10 cellular contexts compared by ENCODE assay signal in the genomic region with DNA sequence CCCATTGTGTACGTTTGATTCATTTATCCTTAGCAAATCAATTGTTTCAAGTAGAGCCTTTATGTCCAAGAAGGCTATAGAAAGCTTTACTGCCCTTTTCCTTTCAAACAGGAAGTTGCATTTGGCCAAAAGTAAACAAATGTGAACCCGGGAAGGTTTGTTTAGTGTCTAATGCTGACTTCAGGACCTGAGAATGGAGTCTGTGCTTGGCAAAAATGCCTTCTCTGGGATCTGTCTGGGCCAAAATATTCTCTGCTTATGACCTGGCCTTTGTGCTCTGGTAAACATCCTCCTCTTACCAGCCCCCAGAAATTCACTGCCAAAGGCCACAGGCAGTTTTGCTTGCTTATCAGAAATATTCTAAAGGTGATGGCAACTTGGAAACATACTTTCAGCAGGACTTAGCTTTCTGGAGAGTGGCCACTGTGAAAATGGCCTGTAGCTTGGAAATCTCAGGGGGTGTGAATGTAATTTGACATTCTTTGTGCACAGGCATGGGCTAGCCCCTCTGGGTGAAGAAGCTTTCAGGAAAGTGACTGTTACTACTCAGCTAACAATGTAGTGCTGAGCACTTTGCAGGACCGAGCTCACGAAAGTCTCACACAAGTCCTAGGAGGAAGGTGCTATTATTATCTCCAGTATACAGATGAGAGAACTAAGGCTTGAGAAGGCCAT.
DNase-seq lines count a peak whose midpoint lies in the region; ATAC-seq and TF ChIP-seq lines count a peak whose summit lies in the region.
"Had no signal": no experiment of that assay in that cellular context is flagged by ENCODE, and none has a peak within 500 bp of the region (broad histone marks: within the 10 kb centered on the region; RNA-seq: fewer than 3 reads in every experiment).

No MANE protein-coding gene starts in this region.

- H3K27ac ChIP-seq in ascending aorta (peak overlapping the region; percentile 89 to 92), stomach (peak overlapping the region; percentile 58 to 83 (median 76))

- no peak for ATAC-seq in GM19467 (IDR thresholded peaks at IDR 0.05; ENCODE audit: unreplicated experiment)
- ATAC-seq in GM21360 (IDR thresholded peaks at IDR 0.05; ENCODE audit: unreplicated experiment), result no peak

- H3K4me1 ChIP-seq in ascending aorta (peaks cover 14 to 35% of the 10 kb centered on the region in 2 donors), stomach (peaks cover 25 to 36% (median 33%) of the 10 kb centered on the region in 4 donors)

- TF ChIP-seq EP300 in stomach (IDR thresholded peaks at IDR 0.05), result no peak

- peak; percentile 76 for DNase-seq in HCEC 1CT
- DNase-seq in ascending aorta (ENCODE audit: low spot score in 2 of 2), result no peak
- DNase-seq in kidney tubule cell (ENCODE audit: low spot score), result peak; percentile 8
- DNase-seq in stomach, result no peak
- no peak for DNase-seq in HK-2 (ENCODE audit: unreplicated experiment)
- DNase-seq in G401 (ENCODE audit: low spot score), result no peak
- DNase-seq: activated CD4-positive, CD25-positive, alpha-beta regulatory T cell; NCI-H2029 treated with DMSO at 0.1 percent for 48 hours had no signal

- no peaks in the 10 kb centered on the region for H3K9me3 ChIP-seq in ascending aorta
- H3K9me3 ChIP-seq in stomach, result no peaks in the 10 kb centered on the region

- in situ Hi-C loops in G401 (cut with HindIII; ENCODE audit: low sequenced_read_pairs), result no loop called here

- H3K36me3 ChIP-seq in ascending aorta (no peaks in the 10 kb centered on the region), stomach (no peaks in the 10 kb centered on the region)

- 16 to 49% (median 34%) methylated on average over 4 of the region's 4 CpGs for WGBS in stomach, 5 donors

- H3K4me3 ChIP-seq in ascending aorta, result no peak overlapping the region
- H3K4me3 ChIP-seq in stomach, result no peak overlapping the region

- no peak for TF ChIP-seq POLR2A in stomach (IDR thresholded peaks at IDR 0.05)

- no peak for TF ChIP-seq CTCF in ascending aorta (IDR thresholded peaks at IDR 0.05)
- no peak for TF ChIP-seq CTCF in stomach (IDR thresholded peaks at IDR 0.05)

- intact Hi-C loops in ascending aorta (cut with DNase I), result loop anchor here (5.0 kb wide), 1 partner anchor 201 kb away; a partner anchor contains a TSS
- intact Hi-C loops in stomach (cut with DNase I; ENCODE audit: low total_unique reads), result no loop called here

- H3K27me3 ChIP-seq in ascending aorta (no peaks in the 10 kb centered on the region), stomach (no peaks in the 10 kb centered on the region)

Comparison
In these comparisons a context has a peak if more than half of its experiments do, and no peak if none do; other contexts are left out.
1. DNase-seq: peak in HCEC 1CT (single experiment) and kidney tubule cell (single experiment); none in ascending aorta (0 of 2), stomach (single experiment), HK-2 (single experiment) and G401 (single experiment).